ENCODE assay signal across 8 cellular contexts in genomic region chr1:243421784-243422183, GRCh38.
A peak's percentile ranks its signal among the peaks of the same experiment; 100 is the strongest.
DNase-seq lines count a peak whose midpoint lies in the region; ATAC-seq and TF ChIP-seq lines count a peak whose summit lies in the region.

No MANE protein-coding gene starts in this region.

- peaks cover 0 to 45% (median 0%) of the 10 kb centered on the region in 9 donors for H3K36me3 ChIP-seq in heart right ventricle

- no peak overlapping the region for H3K4me3 ChIP-seq in heart right ventricle

- H3K9me3 ChIP-seq in heart right ventricle = no peaks in the 10 kb centered on the region

- DNase-seq in SIG-M5 treated with dmso at 0.1 percent for 504 hours (lab: John Stamatoyannopoulos, UW; ENCODE audit: unreplicated experiment) = peak; percentile 44
- DNase-seq in SIG-M5 (lab: John Stamatoyannopoulos, UW) = no peak
- DNase-seq in NCI-H510A (lab: John Stamatoyannopoulos, UW) = peak; percentile 50
- peak; percentile 18 for DNase-seq in activated T-cell treated with anti-CD3 and anti-CD28 coated beads, Interleukin-2, amount 50 U/mL, for 1 hour
- peak in 1 of 2 donors; percentile 12 for DNase-seq in heart right ventricle
- peak; percentile 23 to 37 (median 31) for DNase-seq in stimulated activated CD4-positive, alpha-beta T cell treated with anti-CD3 and anti-CD28 coated beads, Interleukin-12 subunit alpha, Interleukin-12 subunit beta, amount 100 ng/mL, for 48 hours (ENCODE audit: low read depth in 2 of 3, low spot score in 1 of 3)
- DNase-seq in germinal center (ENCODE audit: low spot score) = no peak

- intact Hi-C loops in heart right ventricle (cut with DNase I) = no loop called here

- 24 to 27% methylated on average over 6 of the region's 6 CpGs for WGBS in heart right ventricle, 2 donors

- TF ChIP-seq CTCF in heart right ventricle (IDR thresholded peaks at IDR 0.05) = no peak

- ATAC-seq in HG03064 (IDR thresholded peaks at IDR 0.05; ENCODE audit: low read depth, unreplicated experiment) (peak; percentile 72), heart right ventricle (peak; percentile 42 to 96 (median 84))

- peaks cover 0 to 24% (median 0%) of the 10 kb centered on the region in 9 donors for H3K4me1 ChIP-seq in heart right ventricle

- H3K27me3 ChIP-seq in heart right ventricle = no peaks in the 10 kb centered on the region

- no peak overlapping the region for H3K27ac ChIP-seq in heart right ventricle

Comparison
In these comparisons a context has a peak if more than half of its experiments do, and no peak if none do; other contexts are left out.
1. DNase-seq: peak in SIG-M5 treated with dmso at 0.1 percent for 504 hours (single experiment), NCI-H510A (single experiment), activated T-cell treated with anti-CD3 and anti-CD28 coated beads, Interleukin-2, amount 50 U/mL, for 1 hour (single experiment) and stimulated activated CD4-positive, alpha-beta T cell treated with anti-CD3 and anti-CD28 coated beads, Interleukin-12 subunit alpha, Interleukin-12 subunit beta, amount 100 ng/mL, for 48 hours (3 of 3); none in SIG-M5 (single experiment) and germinal center (single experiment).